In the genomic region with DNA sequence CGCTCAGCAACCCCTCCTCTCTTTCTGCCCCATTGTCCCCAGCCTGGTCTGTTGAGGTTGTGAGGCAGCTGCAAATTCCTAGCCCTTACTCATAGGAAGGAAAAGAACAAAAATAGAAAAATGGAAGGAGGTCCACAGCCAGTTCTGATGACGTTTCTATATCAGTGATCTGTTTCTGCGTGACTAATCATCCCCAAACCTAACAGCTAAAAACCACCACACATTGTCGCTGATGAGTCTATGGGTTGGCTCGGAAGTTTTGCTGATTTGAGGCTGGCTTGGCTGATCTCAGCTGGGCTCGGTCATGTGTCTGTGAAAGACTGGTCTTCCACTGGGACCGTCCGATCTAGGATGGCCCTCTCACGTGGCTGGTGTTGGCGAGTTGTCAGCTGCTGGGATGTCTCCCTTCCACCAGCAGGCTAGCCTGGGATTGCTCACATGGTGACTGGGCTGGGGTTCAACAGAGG, we compare ENCODE assay signal across 9 cellular contexts.
A peak's percentile ranks its signal among the peaks of the same experiment; 100 is the strongest.
DNase-seq lines count a peak whose midpoint lies in the region; ATAC-seq and TF ChIP-seq lines count a peak whose summit lies in the region.
"Had no signal": no experiment of that assay in that cellular context is flagged by ENCODE, and none has a peak within 500 bp of the region (broad histone marks: within the 10 kb centered on the region; RNA-seq: fewer than 3 reads in every experiment).

No MANE protein-coding gene starts in this region.

- 7 to 13% (median 8%) methylated on average over 10 of the region's 10 CpGs for WGBS in psoas muscle, 3 donors

- no peak for TF ChIP-seq POLR2A in GM18505 (IDR thresholded peaks at IDR 0.05; ENCODE audit: borderline replicate concordance, extremely low read depth, insufficient read depth, insufficient read length)

- peaks cover 6% of the 10 kb centered on the region for H3K4me1 ChIP-seq in psoas muscle

- peaks cover 0 to 23% (median 0%) of the 10 kb centered on the region in 3 donors for H3K27me3 ChIP-seq in psoas muscle (ENCODE audit: insufficient read depth in 3 of 3, low read length in 2 of 3)

- peak overlapping the region; percentile 2 for H3K4me3 ChIP-seq in psoas muscle

- peak overlapping the region; percentile 46 for H3K27ac ChIP-seq in psoas muscle

- peak; percentile 68 to 86 (median 80) for ATAC-seq in psoas muscle
- no peak for ATAC-seq in HG03342 (IDR thresholded peaks at IDR 0.05; ENCODE audit: unreplicated experiment)
- ATAC-seq in GM18505 (IDR thresholded peaks at IDR 0.05; ENCODE audit: unreplicated experiment) = no peak
- ATAC-seq: WTC11 had no signal

- no peaks in the 10 kb centered on the region for H3K36me3 ChIP-seq in psoas muscle (ENCODE audit: insufficient read depth in 1 of 2, low read depth in 1 of 2)

- no peak for TF ChIP-seq CTCF in psoas muscle (IDR thresholded peaks at IDR 0.05)

- no peaks in the 10 kb centered on the region for H3K9me3 ChIP-seq in psoas muscle

- intact Hi-C loops in psoas muscle (cut with DNase I) = no loop called here

- DNase-seq in Daoy (ENCODE audit: low read depth) (peak; percentile 96), RPMI7951 (ENCODE audit: low read depth) (peak; percentile 99), fibroblast of gingiva (ENCODE audit: low read depth) (peak; percentile 89), psoas muscle (peak; percentile 87), NCI-H1105 (lab: John Stamatoyannopoulos, UW) (no peak), NCI-H1436 treated with DMSO at 0.1 percent for 48 hours (lab: John Stamatoyannopoulos, UW) (no peak)

Comparison
In these comparisons a context has a peak if more than half of its experiments do, and no peak if none do; other contexts are left out.
1. DNase-seq: peak in Daoy (single experiment), RPMI7951 (single experiment), fibroblast of gingiva (single experiment) and psoas muscle (2 of 2); none in NCI-H1105 (single experiment) and NCI-H1436 treated with DMSO at 0.1 percent for 48 hours (single experiment).
2. ATAC-seq: peak in psoas muscle (4 of 4); none in HG03342 (single experiment) and GM18505 (single experiment).